ENCODE assay signal across 9 cellular contexts in the genomic region with DNA sequence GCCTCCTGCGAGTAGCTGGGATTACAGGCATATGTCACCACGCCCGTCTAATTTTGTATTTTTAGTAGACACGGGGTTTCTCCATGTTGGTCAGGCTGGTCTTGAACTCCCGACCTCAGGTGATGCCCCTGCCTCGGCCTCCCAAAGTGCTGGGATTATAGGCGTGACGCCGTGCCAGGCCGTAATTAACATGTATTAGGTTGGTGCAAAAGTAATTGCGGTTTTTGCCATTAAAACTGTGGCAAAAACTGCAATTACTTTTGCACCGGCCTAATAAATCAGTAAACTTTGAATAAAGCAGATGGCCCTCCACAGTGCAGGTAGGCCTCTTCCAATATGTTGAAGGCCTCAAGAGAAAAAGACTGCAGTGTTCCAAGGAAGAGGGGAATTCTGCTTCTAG. TPM values are rescaled to one million over a fixed set of nuclear protein-coding genes. Genes with fewer than 3 reads are reported as not detected.
"Had no signal": no experiment of that assay in that cellular context is flagged by ENCODE, and none has a peak within 500 bp of the region (broad histone marks: within the 10 kb centered on the region; RNA-seq: fewer than 3 reads in every experiment).

No MANE protein-coding gene starts in this region.

- H3K27ac Mint-ChIP-seq: GM23338, HFFc6 had no signal

- H3K4me1 Mint-ChIP-seq: GM23338 had no signal

- ATAC-seq: GM23338 had no signal

- H3K9me3 Mint-ChIP-seq: GM23338, H9, HFFc6 had no signal

- DNase-seq: H9, HCEC 1CT, HFFc6, IMR-90, KBM-7 had no signal

- H3K4me3 Mint-ChIP-seq: GM23338, H9, HFFc6 had no signal

- H3K27ac ChIP-seq: HL-60 had no signal

RNA-seq across cellular contexts. Expression of a gene that starts 35.4 kb away (rescaled TPM):
- total RNA-seq: GM23338, H1, H9, HFFc6 had no signal

RNA-seq across cellular contexts. Expression of a gene that starts 52.4 kb away (rescaled TPM):
- total RNA-seq: GM23338, H1, H9, HFFc6, HT1080, IMR-90 had no signal
